2 cellular contexts compared by ENCODE assay signal in genomic region chr1:228104526-228105251, GRCh38.
TF ChIP-seq lines count a peak whose summit lies in the region.

No MANE protein-coding gene starts in this region.

TF ChIP-seq in GM12878, 131 proteins besides CTCF, POLR2A, EP300 and RAD21:
- TF ChIP-seq NFXL1 (IDR thresholded peaks at IDR 0.05; ENCODE audit: borderline replicate concordance): no peak
- no peak for TF ChIP-seq KDM1A (IDR thresholded peaks at IDR 0.05; ENCODE audit: borderline replicate concordance)
- no peak for TF ChIP-seq RFX5 (IDR thresholded peaks at IDR 0.05; ENCODE audit: low read depth, low read length)
- 0 out of 2 replicates have a peak, but pooled peaks have one; percentile 64 for TF ChIP-seq POLR2AphosphoS2 (IDR thresholded peaks at IDR 0.05; ENCODE audit: low read depth, low read length)
- no peak for TF ChIP-seq SREBF2 (IDR thresholded peaks at IDR 0.05; ENCODE audit: low read length)
TF ChIP-seq in GM12878: peak in this region for 1.

TF ChIP-seq in HEK293T, 16 proteins besides CTCF, POLR2A, EP300 and RAD21:
- no peak for TF ChIP-seq CTBP1 (IDR thresholded peaks at IDR 0.05; ENCODE audit: borderline replicate concordance)
- no peak for TF ChIP-seq HDGF (IDR thresholded peaks at IDR 0.05; ENCODE audit: borderline replicate concordance)
- TF ChIP-seq NFRKB (IDR thresholded peaks at IDR 0.05): no peak
- TF ChIP-seq SP1 (IDR thresholded peaks at IDR 0.05): no peak
- no peak for TF ChIP-seq BHLHE40 (IDR thresholded peaks at IDR 0.05; ENCODE audit: borderline replicate concordance)
- TF ChIP-seq L3MBTL2 (conservative IDR thresholded peaks at IDR 0.05): no peak
- no peak for TF ChIP-seq PKNOX1 (IDR thresholded peaks at IDR 0.05)
- no peak for TF ChIP-seq TARDBP (IDR thresholded peaks at IDR 0.05)
- TF ChIP-seq FOXM1 (IDR thresholded peaks at IDR 0.05; ENCODE audit: borderline replicate concordance): no peak
- TF ChIP-seq SUZ12 (IDR thresholded peaks at IDR 0.05): no peak
- TF ChIP-seq LEF1 (IDR thresholded peaks at IDR 0.05; ENCODE audit: borderline replicate concordance): no peak
- TF ChIP-seq ELF4 (IDR thresholded peaks at IDR 0.05): no peak
- TF ChIP-seq ARNT (IDR thresholded peaks at IDR 0.05): no peak
- no peak for TF ChIP-seq FOXK2 (IDR thresholded peaks at IDR 0.05)
- TF ChIP-seq ZNF384 (IDR thresholded peaks at IDR 0.05): no peak
- TF ChIP-seq FOXA1 (IDR thresholded peaks at IDR 0.05): no peak
